Comparison of ENCODE assay signal across 11 cellular contexts in the genomic region with DNA sequence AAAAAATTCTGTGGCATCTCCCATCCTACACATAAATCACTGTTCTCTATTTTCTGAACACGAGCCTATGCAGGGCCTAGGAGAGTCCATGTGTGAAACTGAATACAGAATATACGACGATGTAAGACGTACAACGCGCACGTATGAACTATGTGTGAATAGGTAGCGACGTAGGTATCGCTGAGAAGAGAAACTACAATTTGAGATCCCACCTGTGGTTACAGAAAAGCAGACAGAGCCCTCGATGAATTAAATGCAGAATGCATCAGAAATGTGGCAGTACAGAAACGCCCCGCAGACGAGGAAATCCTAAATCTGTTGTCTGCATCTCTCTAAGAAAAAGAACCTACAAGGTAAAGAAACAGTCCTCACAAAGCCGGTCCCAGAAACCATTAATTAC. TPM values are rescaled to one million over a fixed set of nuclear protein-coding genes. Genes with fewer than 3 reads are reported as not detected.
DNase-seq lines count a peak whose midpoint lies in the region; ATAC-seq and TF ChIP-seq lines count a peak whose summit lies in the region.
"Had no signal": no experiment of that assay in that cellular context is flagged by ENCODE, and none has a peak within 500 bp of the region (broad histone marks: within the 10 kb centered on the region; RNA-seq: fewer than 3 reads in every experiment).

No MANE protein-coding gene starts in this region.

- DNase-seq in activated CD4-positive, alpha-beta T cell treated with anti-CD3 and anti-CD28 coated beads for 36 hours: peak; percentile 59
- no peak for DNase-seq in activated CD4-positive, alpha-beta T cell treated with anti-CD3 and anti-CD28 coated beads, Interleukin-2, amount 50 U/mL, for 1 hour
- peak; percentile 35 for DNase-seq in activated T-cell treated with anti-CD3 and anti-CD28 coated beads, Interleukin-2, amount 50 U/mL, for 24 hours
- DNase-seq in hepatocyte (ENCODE audit: low spot score) (no peak), RKO (ENCODE audit: low spot score) (no peak)
- no peak for DNase-seq in stimulated activated naive CD8-positive, alpha-beta T cell treated with anti-CD3 and anti-CD28 coated beads, Interleukin-15, Interleukin-2, amounts not matched to agents 100 U/mL and 50 U/mL, for 24 hours

- TF ChIP-seq CTCF in hepatocyte (IDR thresholded peaks at IDR 0.05; ENCODE audit: poor library complexity): no peak

- no peaks in the 10 kb centered on the region for H3K9me3 Mint-ChIP-seq in activated CD4-positive, alpha-beta T cell treated with anti-CD3 and anti-CD28 coated beads for 36 hours (ENCODE audit: low read depth)
- H3K9me3 Mint-ChIP-seq in activated T-cell treated with anti-CD3 and anti-CD28 coated beads, Interleukin-2, amount 50 U/mL, for 24 hours: no peaks in the 10 kb centered on the region

- CTCF ChIA-PET in activated CD4-positive, alpha-beta T cell treated with anti-CD3 and anti-CD28 coated beads for 36 hours (lab: Charles Lee): interaction anchor here (1.2 kb wide), 1 partner anchor 17 kb away, joined by 3 read pairs; no protein-coding TSS in a partner anchor

- H3K27me3 Mint-ChIP-seq in activated CD4-positive, alpha-beta T cell treated with anti-CD3 and anti-CD28 coated beads for 36 hours: no peaks in the 10 kb centered on the region
- H3K27me3 Mint-ChIP-seq in activated T-cell treated with anti-CD3 and anti-CD28 coated beads, Interleukin-2, amount 50 U/mL, for 24 hours: no peaks in the 10 kb centered on the region

- no peaks in the 10 kb centered on the region for H3K9me2 ChIP-seq in hepatocyte (replicated peaks; ENCODE audit: insufficient read depth)

- H3K4me3 ChIP-seq in hepatocyte: no peak overlapping the region
- H3K4me3 ChIP-seq: cardiac muscle cell, prostate gland had no signal

- no peak overlapping the region for H3K27ac ChIP-seq in hepatocyte
- H3K27ac ChIP-seq: cardiac muscle cell, prostate gland, thoracic aorta had no signal

- peaks cover 6% of the 10 kb centered on the region for H3K27me3 ChIP-seq in hepatocyte
- H3K27me3 ChIP-seq: cardiac muscle cell had no signal

- peak; percentile 42 for ATAC-seq in activated CD4-positive, alpha-beta T cell treated with anti-CD3 and anti-CD28 coated beads for 36 hours
- peak; percentile 19 for ATAC-seq in stimulated activated naive CD8-positive, alpha-beta T cell treated with anti-CD3 and anti-CD28 coated beads, Interleukin-15, Interleukin-2, amounts not matched to agents 100 U/mL and 50 U/mL, for 24 hours
- ATAC-seq in HG02623 (IDR thresholded peaks at IDR 0.05; ENCODE audit: unreplicated experiment) (no peak), GM19395 (IDR thresholded peaks at IDR 0.05; ENCODE audit: unreplicated experiment) (no peak)

- H2AFZ ChIP-seq in hepatocyte: no peak overlapping the region

- peaks cover 33% of the 10 kb centered on the region for H3K79me2 ChIP-seq in hepatocyte

- no peaks in the 10 kb centered on the region for H4K20me1 ChIP-seq in hepatocyte (ENCODE audit: insufficient read depth, poor library complexity, severe bottlenecking)

- WGBS in hepatocyte (ENCODE audit: low lambda C conversion rate, missing lambda C conversion rate): 84% methylated on average over 15 of the region's 15 CpGs

- H3K27ac Mint-ChIP-seq in activated CD4-positive, alpha-beta T cell treated with anti-CD3 and anti-CD28 coated beads for 36 hours: peak overlapping the region; percentile 99
- peak overlapping the region; percentile 100 for H3K27ac Mint-ChIP-seq in activated T-cell treated with anti-CD3 and anti-CD28 coated beads, Interleukin-2, amount 50 U/mL, for 24 hours

- H3K4me1 ChIP-seq in hepatocyte (ENCODE audit: insufficient read depth): no peaks in the 10 kb centered on the region
- H3K4me1 ChIP-seq: prostate gland had no signal

- intact Hi-C loops in activated CD4-positive, alpha-beta T cell treated with anti-CD3 and anti-CD28 coated beads for 36 hours (cut with DNase I, micrococcal nuclease): loop anchor here (1.0 kb wide), 2 partner anchors 8 kb away; no protein-coding TSS in a partner anchor

- peak overlapping the region; percentile 87 for H3K4me3 Mint-ChIP-seq in activated CD4-positive, alpha-beta T cell treated with anti-CD3 and anti-CD28 coated beads for 36 hours
- H3K4me3 Mint-ChIP-seq in activated T-cell treated with anti-CD3 and anti-CD28 coated beads, Interleukin-2, amount 50 U/mL, for 24 hours: peak overlapping the region; percentile 99

- peaks cover 95% of the 10 kb centered on the region for H3K4me1 Mint-ChIP-seq in activated CD4-positive, alpha-beta T cell treated with anti-CD3 and anti-CD28 coated beads for 36 hours
- peaks cover 99% of the 10 kb centered on the region for H3K4me1 Mint-ChIP-seq in activated T-cell treated with anti-CD3 and anti-CD28 coated beads, Interleukin-2, amount 50 U/mL, for 24 hours (ENCODE audit: low read depth)

- POLR2A ChIA-PET in activated CD4-positive, alpha-beta T cell treated with anti-CD3 and anti-CD28 coated beads for 36 hours (lab: Charles Lee): no interaction called here

- H3K36me3 Mint-ChIP-seq in activated CD4-positive, alpha-beta T cell treated with anti-CD3 and anti-CD28 coated beads for 36 hours (ENCODE audit: low read depth): peaks cover 89% of the 10 kb centered on the region
- peaks cover 91% of the 10 kb centered on the region for H3K36me3 Mint-ChIP-seq in activated T-cell treated with anti-CD3 and anti-CD28 coated beads, Interleukin-2, amount 50 U/mL, for 24 hours (ENCODE audit: low read depth)

- H3K36me3 ChIP-seq in hepatocyte (replicated peaks; ENCODE audit: insufficient read depth, low read depth): no peaks in the 10 kb centered on the region
- H3K36me3 ChIP-seq: cardiac muscle cell, prostate gland, thoracic aorta had no signal

- no peaks in the 10 kb centered on the region for H3K9me3 ChIP-seq in hepatocyte (ENCODE audit: low read depth)
- H3K9me3 ChIP-seq: prostate gland, thoracic aorta had no signal

- H3K4me2 ChIP-seq in hepatocyte: peak overlapping the region; percentile 59

RNA-seq across cellular contexts. Expression of a gene that starts 12.7 kb away (rescaled TPM):
- 10 to 100 TPM; 62.1 to 66.2 TPM for total RNA-seq in activated CD4-positive, alpha-beta T cell treated with anti-CD3 and anti-CD28 coated beads for 36 hours
- total RNA-seq in hepatocyte: 1.8 and 3.2 TPM in 2 replicates
- polyA plus RNA-seq in hepatocyte: 0.28 and 0.50 TPM in 2 replicates

Comparison
In these comparisons a context has a peak if more than half of its experiments do, and no peak if none do; other contexts are left out.
1. DNase-seq: peak in activated CD4-positive, alpha-beta T cell treated with anti-CD3 and anti-CD28 coated beads for 36 hours (single experiment) and activated T-cell treated with anti-CD3 and anti-CD28 coated beads, Interleukin-2, amount 50 U/mL, for 24 hours (single experiment); none in activated CD4-positive, alpha-beta T cell treated with anti-CD3 and anti-CD28 coated beads, Interleukin-2, amount 50 U/mL, for 1 hour (single experiment), hepatocyte (single experiment), stimulated activated naive CD8-positive, alpha-beta T cell treated with anti-CD3 and anti-CD28 coated beads, Interleukin-15, Interleukin-2, amounts not matched to agents 100 U/mL and 50 U/mL, for 24 hours (single experiment) and RKO (single experiment).
2. ATAC-seq: peak in activated CD4-positive, alpha-beta T cell treated with anti-CD3 and anti-CD28 coated beads for 36 hours (single experiment) and stimulated activated naive CD8-positive, alpha-beta T cell treated with anti-CD3 and anti-CD28 coated beads, Interleukin-15, Interleukin-2, amounts not matched to agents 100 U/mL and 50 U/mL, for 24 hours (single experiment); none in HG02623 (single experiment) and GM19395 (single experiment).
3. RNA of a gene that starts 12.7 kb away (total RNA-seq): 62.1 to 66.2 TPM in activated CD4-positive, alpha-beta T cell treated with anti-CD3 and anti-CD28 coated beads for 36 hours; 1.8 to 3.2 TPM in hepatocyte; every median in the first group is over 10 times any median in the second.